10 cellular contexts compared by ENCODE assay signal in the genomic region with DNA sequence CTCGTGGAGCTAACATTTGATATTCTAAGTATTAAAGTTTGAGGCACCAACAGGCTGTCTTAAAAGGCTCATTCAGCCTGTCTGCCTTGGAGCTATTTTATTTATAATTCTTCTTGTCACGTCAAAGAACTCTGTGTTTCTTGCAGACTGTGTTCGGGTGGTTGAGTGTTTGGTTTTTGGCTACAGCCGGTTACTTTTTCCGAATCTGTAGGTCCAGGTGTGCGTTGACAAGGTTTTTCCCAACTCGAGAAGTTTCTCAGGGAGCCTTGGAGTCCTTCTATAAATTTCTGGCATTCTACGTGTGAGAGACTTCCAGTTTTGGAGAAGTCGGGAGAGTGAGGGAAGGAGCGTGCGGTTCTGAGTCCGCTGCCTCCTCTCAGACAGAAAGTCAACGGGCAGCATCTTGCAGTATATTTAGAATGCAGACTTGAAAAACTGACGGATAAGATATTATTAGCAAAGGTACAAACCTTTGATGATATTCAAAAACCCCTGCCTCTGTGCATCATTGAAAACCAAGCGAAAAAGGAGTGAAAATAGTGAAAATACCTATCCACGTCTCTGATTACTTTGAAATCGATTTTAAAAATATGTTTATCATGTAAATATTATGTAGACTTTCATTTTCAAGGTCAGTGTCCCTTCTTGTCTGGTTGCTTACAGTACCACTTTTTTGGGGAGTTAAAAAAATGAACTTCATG.
A peak's percentile ranks its signal among the peaks of the same experiment; 100 is the strongest.
DNase-seq lines count a peak whose midpoint lies in the region; ATAC-seq, FAIRE-seq and TF ChIP-seq lines count a peak whose summit lies in the region.
"Had no signal": no experiment of that assay in that cellular context is flagged by ENCODE, and none has a peak within 500 bp of the region (broad histone marks: within the 10 kb centered on the region; RNA-seq: fewer than 3 reads in every experiment).

No MANE protein-coding gene starts in this region.

- WGBS in upper lobe of left lung, 2 donors = 43 to 62% methylated on average over 17 of the region's 17 CpGs

- H3K9me3 ChIP-seq in breast epithelium (no peaks in the 10 kb centered on the region), left lung (no peaks in the 10 kb centered on the region), upper lobe of left lung (no peaks in the 10 kb centered on the region)

- TF ChIP-seq POLR2A in breast epithelium (IDR thresholded peaks at IDR 0.05) (no peak), upper lobe of left lung (IDR thresholded peaks at IDR 0.05) (no peak), H54 (IDR thresholded peaks at IDR 0.05; ENCODE audit: low read depth, low read length) (no peak)

- no peak for ATAC-seq in left lung
- ATAC-seq in upper lobe of left lung (ENCODE audit: low FRiP score in 2 of 2) = no peak

- intact Hi-C loops in breast epithelium (cut with DNase I; ENCODE audit: low total_unique reads) = no loop called here
- intact Hi-C loops in left lung (cut with DNase I) = no loop called here

- peak; percentile 19 for DNase-seq in activated effector memory CD4-positive, alpha-beta T cell treated with anti-CD3 and anti-CD28 coated beads, Interleukin-2, amount 50 U/mL, for 16 hours
- DNase-seq in activated effector memory CD4-positive, alpha-beta T cell treated with Interleukin-2 at 50 U/mL for 16 hours = no peak
- peak; percentile 16 to 45 for DNase-seq in breast epithelium (ENCODE audit: low spot score in 2 of 2)
- no peak for DNase-seq in left lung
- peak in 1 of 2 donors; percentile 19 for DNase-seq in upper lobe of left lung
- no peak for DNase-seq in activated CD4-positive, alpha-beta T cell treated with anti-CD3 and anti-CD28 coated beads for 1 hour
- no peak for DNase-seq in hepatic stellate cell (ENCODE audit: low spot score)
- DNase-seq in H54 (ENCODE audit: insufficient read length, low spot score) = no peak
- DNase-seq: activated CD8-positive, alpha-beta memory T cell treated with anti-CD3 and anti-CD28 coated beads, Interleukin-2, amount 50 U/mL, for 4 hours; NCI-H82 had no signal

- peaks cover under 1 to 20% of the 10 kb centered on the region in 2 donors for H3K4me1 ChIP-seq in breast epithelium
- H3K4me1 ChIP-seq in left lung = peaks cover 23 to 90% of the 10 kb centered on the region in 2 donors
- peaks cover 53 to 94% (median 61%) of the 10 kb centered on the region in 4 donors for H3K4me1 ChIP-seq in upper lobe of left lung

- peak overlapping the region; percentile 100 for H3K27ac ChIP-seq in breast epithelium
- peak overlapping the region; percentile 97 to 100 for H3K27ac ChIP-seq in left lung
- peak overlapping the region; percentile 98 to 100 (median 100) for H3K27ac ChIP-seq in upper lobe of left lung

- H3K4me3 ChIP-seq in breast epithelium (peak overlapping the region; percentile 17 to 62 (median 40)), left lung (peak overlapping the region in 1 of 2 donors; percentile 7), upper lobe of left lung (peak overlapping the region in 2 of 4 donors; percentile 15 to 21)

- H3K27me3 ChIP-seq in breast epithelium (no peaks in the 10 kb centered on the region), left lung (no peaks in the 10 kb centered on the region), upper lobe of left lung (no peaks in the 10 kb centered on the region)

- TF ChIP-seq CTCF in breast epithelium (IDR thresholded peaks at IDR 0.05) (no peak), left lung (IDR thresholded peaks at IDR 0.05) (no peak), upper lobe of left lung (IDR thresholded peaks at IDR 0.05) (no peak)

- no peak for FAIRE-seq in H54 (lab: Jason Lieb, UNC)

- H3K36me3 ChIP-seq in breast epithelium (no peaks in the 10 kb centered on the region), left lung (no peaks in the 10 kb centered on the region), upper lobe of left lung (peaks cover 0 to 10% (median 5%) of the 10 kb centered on the region in 4 donors)

- no peak for TF ChIP-seq EP300 in upper lobe of left lung (IDR thresholded peaks at IDR 0.05)

Comparison
In these comparisons a context has a peak if more than half of its experiments do, and no peak if none do; other contexts are left out.
1. DNase-seq: peak in activated effector memory CD4-positive, alpha-beta T cell treated with anti-CD3 and anti-CD28 coated beads, Interleukin-2, amount 50 U/mL, for 16 hours (single experiment) and breast epithelium (2 of 2); none in activated effector memory CD4-positive, alpha-beta T cell treated with Interleukin-2 at 50 U/mL for 16 hours (single experiment), left lung (0 of 2), activated CD4-positive, alpha-beta T cell treated with anti-CD3 and anti-CD28 coated beads for 1 hour (single experiment), hepatic stellate cell (single experiment) and H54 (single experiment).
2. Peak in every context shown above with its lines, with median percentiles within 50 percentile points of each other: H3K27ac ChIP-seq.